ENCODE assay signal across 9 cellular contexts in genomic region chr6:27141013-27141412, GRCh38.
DNase-seq lines count a peak whose midpoint lies in the region; ATAC-seq and TF ChIP-seq lines count a peak whose summit lies in the region.
"Had no signal": no experiment of that assay in that cellular context is flagged by ENCODE, and none has a peak within 500 bp of the region (broad histone marks: within the 10 kb centered on the region; RNA-seq: fewer than 3 reads in every experiment).

No MANE protein-coding gene starts in this region.

- intact Hi-C loops in CD4-positive, alpha-beta T cell (cut with DNase I, micrococcal nuclease): loop anchor here in 1 of 2 experiments (5.0 kb wide), 1 partner anchor 1019 kb away; a partner anchor contains a TSS
- intact Hi-C loops in HCT116 (cut with micrococcal nuclease): no loop called here
- intact Hi-C loops in activated B cell treated with CpG ODN at 0.5 μM for 24 hours (cut with micrococcal nuclease): no loop called here

- CTCF ChIA-PET in CD4-positive, alpha-beta T cell (lab: Charles Lee): interaction anchor here (0.9 kb wide), 1 partner anchor 14 kb away, joined by 4 read pairs; no protein-coding TSS in a partner anchor
- CTCF ChIA-PET in HCT116 (lab: Charles Lee): no interaction called here
- CTCF ChIA-PET in activated B cell treated with CpG ODN at 0.5 μM for 24 hours (lab: Charles Lee): no interaction called here

- BruUV-seq in HCT116 (replicated peaks; lab: Mats Ljungman, UMichigan): no TSS peak

- no peak for ATAC-seq in CD4-positive, alpha-beta T cell (ENCODE audit: poor library complexity)
- no peak for ATAC-seq in HCT116
- ATAC-seq in activated B cell treated with CpG ODN at 0.5 μM for 24 hours (ENCODE audit: low read depth): no peak
- ATAC-seq in HG02588 (IDR thresholded peaks at IDR 0.05; ENCODE audit: unreplicated experiment): no peak

- no peaks in the 10 kb centered on the region for H3K27me3 Mint-ChIP-seq in CD4-positive, alpha-beta T cell
- no peaks in the 10 kb centered on the region for H3K27me3 Mint-ChIP-seq in activated B cell treated with CpG ODN at 0.5 μM for 24 hours

- no peaks in the 10 kb centered on the region for H3K9me3 ChIP-seq in CD4-positive, alpha-beta T cell (ENCODE audit: control insufficient read depth, low read length)
- H3K9me3 ChIP-seq in HCT116 (ENCODE audit: control insufficient read depth in 1 of 2, insufficient read depth in 1 of 2, low read depth in 1 of 2, low read length in 2 of 2) (no peaks in the 10 kb centered on the region), iPS-20b (ENCODE audit: insufficient read depth, low read depth, low read length) (no peaks in the 10 kb centered on the region)

- 0 out of 2 replicates have a peak, but pooled peaks cover 4% of the 10 kb centered on the region for H3K79me2 ChIP-seq in HCT116 (ENCODE audit: insufficient read depth, low read length)

- no peaks in the 10 kb centered on the region for H3K9me2 ChIP-seq in HCT116 (ENCODE audit: insufficient read depth)

- H3K27ac ChIP-seq in CD4-positive, alpha-beta T cell (ENCODE audit: low read depth, low read length): no peak overlapping the region
- peak overlapping the region; percentile 0; the same call in 1 of the 2 replicates for H3K27ac ChIP-seq in HCT116 (ENCODE audit: low read depth, low read length)
- no peak overlapping the region for H3K27ac ChIP-seq in iPS-20b (ENCODE audit: low read length)

- POLR2A ChIA-PET in CD4-positive, alpha-beta T cell (lab: Charles Lee): no interaction called here
- POLR2A ChIA-PET in HCT116 (lab: Charles Lee): interaction anchor here (1.1 kb wide), 1 partner anchor 667 kb away, joined by 3 read pairs; a partner anchor contains a TSS
- POLR2A ChIA-PET in activated B cell treated with CpG ODN at 0.5 μM for 24 hours (lab: Charles Lee): interaction anchor here (0.7 to 3.3 kb wide), 5 partner anchors 9 to 1120 kb away, joined by 3 to 34 read pairs (median 15); a partner anchor contains a TSS

- no peak overlapping the region for H3K4me3 ChIP-seq in HCT116 (replicated peaks in 1 of 2; ENCODE audit: low read depth in 1 of 2, low read length in 2 of 2)
- peak overlapping the region; percentile 67 for H3K4me3 ChIP-seq in iPS-20b (ENCODE audit: low read length)

- TF ChIP-seq CTCF in CD4-positive, alpha-beta T cell (IDR thresholded peaks at IDR 0.05): no peak
- TF ChIP-seq CTCF in HCT116 (IDR thresholded peaks at IDR 0.05 in 2 of 3, conservative IDR thresholded peaks at IDR 0.05 in 1 of 3; ENCODE audit: borderline replicate concordance in 1 of 3, insufficient read depth in 1 of 3, low read depth in 2 of 3, low read length in 2 of 3) (no peak), activated B cell treated with CpG ODN at 0.5 μM for 24 hours (IDR thresholded peaks at IDR 0.05) (no peak)

- no peak for TF ChIP-seq RAD21 in HCT116 (IDR thresholded peaks at IDR 0.05; ENCODE audit: low read depth)

- H3K9me3 Mint-ChIP-seq in CD4-positive, alpha-beta T cell: no peaks in the 10 kb centered on the region
- no peaks in the 10 kb centered on the region for H3K9me3 Mint-ChIP-seq in activated B cell treated with CpG ODN at 0.5 μM for 24 hours

- DNase-seq in CD4-positive, alpha-beta T cell: no peak
- no peak for DNase-seq in HCT116 (ENCODE audit: low read depth, low spot score)
- no peak for DNase-seq in activated B cell treated with CpG ODN at 0.5 μM for 24 hours
- DNase-seq in NCI-H1436 (lab: John Stamatoyannopoulos, UW): no peak
- no peak for DNase-seq in GOT3 (lab: John Stamatoyannopoulos, UW)
- DNase-seq in NCI-H2081 treated with DMSO at 0.1 percent for 48 hours (lab: John Stamatoyannopoulos, UW): no peak
- DNase-seq: NCI-H1105 treated with DMSO at 0.1 percent for 48 hours had no signal

- no peak overlapping the region for H2AFZ ChIP-seq in HCT116 (ENCODE audit: low read depth, low read length, poor library complexity, severe bottlenecking)

- H3K36me3 ChIP-seq in HCT116 (ENCODE audit: control insufficient read depth in 1 of 2, insufficient read depth in 2 of 2, low read length in 2 of 2) (no peaks in the 10 kb centered on the region), iPS-20b (ENCODE audit: insufficient read depth, low read depth, low read length) (peaks cover 10% of the 10 kb centered on the region; the same call in 1 of the 2 replicates)

- no peak overlapping the region for H3K4me2 ChIP-seq in HCT116 (ENCODE audit: low read length)

- H3K36me3 Mint-ChIP-seq in CD4-positive, alpha-beta T cell (ENCODE audit: low read depth): peaks cover 6% of the 10 kb centered on the region
- peaks cover 31% of the 10 kb centered on the region for H3K36me3 Mint-ChIP-seq in activated B cell treated with CpG ODN at 0.5 μM for 24 hours (ENCODE audit: low read depth)

- H3K4me1 Mint-ChIP-seq in CD4-positive, alpha-beta T cell (ENCODE audit: low read depth): peaks cover 47% of the 10 kb centered on the region
- H3K4me1 Mint-ChIP-seq in activated B cell treated with CpG ODN at 0.5 μM for 24 hours: peaks cover 59% of the 10 kb centered on the region

- RAD21 ChIA-PET in HCT116 (lab: Charles Lee; ENCODE audit: low non-redundant PET in 1 of 2, low total read pairs in 2 of 2, uncharacterized antibody in 2 of 2, unreplicated experiment in 2 of 2): no interaction called here

- H3K9ac ChIP-seq in HCT116 (ENCODE audit: low read length) (no peak overlapping the region), iPS-20b (ENCODE audit: low read depth, low read length) (peak overlapping the region; percentile 80)

- no peak for TF ChIP-seq POLR2A in HCT116 (IDR thresholded peaks at IDR 0.05; ENCODE audit: borderline replicate concordance, extremely low read depth, insufficient read depth, insufficient read length)

- H4K20me1 ChIP-seq in HCT116 (ENCODE audit: insufficient read depth): no peaks in the 10 kb centered on the region

- H3K4me3 Mint-ChIP-seq in CD4-positive, alpha-beta T cell: peak overlapping the region; percentile 81
- peak overlapping the region; percentile 72 for H3K4me3 Mint-ChIP-seq in activated B cell treated with CpG ODN at 0.5 μM for 24 hours

- H3K27me3 ChIP-seq in CD4-positive, alpha-beta T cell (ENCODE audit: control insufficient read depth, insufficient read depth, low read length): no peaks in the 10 kb centered on the region
- H3K27me3 ChIP-seq in HCT116 (ENCODE audit: insufficient read depth, low read length) (no peaks in the 10 kb centered on the region), iPS-20b (ENCODE audit: insufficient read depth, low read length) (no peaks in the 10 kb centered on the region)

- H3K4me1 ChIP-seq in HCT116 (ENCODE audit: control insufficient read depth in 1 of 2, insufficient read depth in 2 of 2, low read length in 2 of 2) (peaks cover 7 to 14% of the 10 kb centered on the region in 2 experiments; a peak in 3 of 4 replicates), iPS-20b (ENCODE audit: insufficient read depth, low read length) (peaks cover 26% of the 10 kb centered on the region; the same call in 1 of the 2 replicates)

- peak overlapping the region; percentile 95 for H3K27ac Mint-ChIP-seq in CD4-positive, alpha-beta T cell
- H3K27ac Mint-ChIP-seq in activated B cell treated with CpG ODN at 0.5 μM for 24 hours: peak overlapping the region; percentile 85

TF ChIP-seq in HCT116, 20 proteins besides CTCF, POLR2A, EP300 and RAD21:
- TF ChIP-seq TCF7L2 (IDR thresholded peaks at IDR 0.05; ENCODE audit: borderline replicate concordance, extremely low read depth, insufficient read depth, insufficient read length) (no peak), REST (IDR thresholded peaks at IDR 0.05; ENCODE audit: low read depth) (no peak), EZH2phosphoT487 (IDR thresholded peaks at IDR 0.05; ENCODE audit: borderline replicate concordance) (no peak), SP1 (IDR thresholded peaks at IDR 0.05; ENCODE audit: low read depth) (no peak), ELF1 (IDR thresholded peaks at IDR 0.05; ENCODE audit: borderline replicate concordance, low read depth) (no peak), CEBPB (IDR thresholded peaks at IDR 0.05; ENCODE audit: low read depth) (no peak), EGR1 (IDR thresholded peaks at IDR 0.05; ENCODE audit: low read depth) (no peak), POLR2AphosphoS5 (IDR thresholded peaks at IDR 0.05; ENCODE audit: low read depth, low read length) (no peak), ZNF274 (IDR thresholded peaks at IDR 0.05; ENCODE audit: low read depth, low read length) (no peak), EZH2 (IDR thresholded peaks at IDR 0.05) (no peak)
TF ChIP-seq in HCT116: peak in this region for 0.
